In the genomic region with DNA sequence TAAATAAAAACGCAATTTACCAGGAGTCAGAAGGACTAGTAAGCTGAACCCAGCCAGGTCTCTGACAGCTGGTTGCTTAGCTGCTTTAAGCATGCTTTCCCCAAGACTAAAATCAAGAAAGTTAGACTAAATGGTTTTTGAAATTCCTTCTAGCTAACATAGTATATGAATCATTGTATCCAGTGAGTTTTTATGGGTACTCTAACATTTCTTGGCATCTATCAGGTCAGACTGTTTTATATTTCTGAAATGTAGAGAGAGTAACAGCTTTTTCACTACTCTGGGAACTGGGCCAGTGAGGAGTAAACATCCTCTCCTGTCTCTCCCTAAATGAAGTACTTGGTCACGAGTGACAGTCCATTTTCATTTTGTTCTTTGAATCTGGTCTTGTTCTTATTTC, we compare ENCODE assay signal across 8 cellular contexts. TPM values are rescaled to one million over a fixed set of nuclear protein-coding genes. Genes with fewer than 3 reads are reported as not detected.
DNase-seq lines count a peak whose midpoint lies in the region; ATAC-seq and TF ChIP-seq lines count a peak whose summit lies in the region.

No MANE protein-coding gene starts in this region.

- H3K4me1 ChIP-seq in trophoblast cell (ENCODE audit: control insufficient read depth in 1 of 2, insufficient read depth in 2 of 2, low read length in 2 of 2) = peaks cover 0 to 1% of the 10 kb centered on the region in 2 experiments

- H3K27me3 ChIP-seq in trophoblast cell (ENCODE audit: insufficient read depth, low read length) = no peaks in the 10 kb centered on the region

- H3K79me2 ChIP-seq in trophoblast cell (ENCODE audit: control insufficient read depth, insufficient read depth, low read length, poor library complexity) = peaks cover 2% of the 10 kb centered on the region

- no peak overlapping the region for H4K91ac ChIP-seq in trophoblast cell (ENCODE audit: low read depth, low read length)

- WGBS in trophoblast cell (ENCODE audit: extremely low coverage, insufficient coverage, insufficient read length) = no CpG with 5 or more reads among the region's 2 CpGs

- no peak overlapping the region for H3K18ac ChIP-seq in trophoblast cell (ENCODE audit: low read length)

- no peaks in the 10 kb centered on the region for H3K9me3 ChIP-seq in trophoblast cell (ENCODE audit: insufficient read depth, low read depth, low read length)

- no peaks in the 10 kb centered on the region for H3K79me1 ChIP-seq in trophoblast cell (ENCODE audit: low read length)

- no peak overlapping the region for H2BK120ac ChIP-seq in trophoblast cell (ENCODE audit: insufficient read depth, low read length, poor library complexity)

- no peak overlapping the region for H2AFZ ChIP-seq in trophoblast cell (ENCODE audit: insufficient read depth, low read length, poor library complexity)

- H3K4me2 ChIP-seq in trophoblast cell (ENCODE audit: low read length) = no peak overlapping the region

- H2BK5ac ChIP-seq in trophoblast cell (ENCODE audit: low read depth, low read length, poor library complexity) = no peak overlapping the region

- H2BK12ac ChIP-seq in trophoblast cell (ENCODE audit: low read length) = no peak overlapping the region

- H3K4ac ChIP-seq in trophoblast cell (ENCODE audit: low read depth, low read length) = no peak overlapping the region

- ATAC-seq in omental fat pad (ENCODE audit: low FRiP score) = peak; percentile 96

- H3K27ac ChIP-seq in epithelial cell of prostate (peak overlapping the region; percentile 25), trophoblast cell (ENCODE audit: low read depth, low read length) (no peak overlapping the region)

- peaks cover 0 to 3% of the 10 kb centered on the region in 2 experiments for H3K36me3 ChIP-seq in trophoblast cell (ENCODE audit: control insufficient read depth in 1 of 2, insufficient read depth in 2 of 2, low read length in 2 of 2)

- H2AK5ac ChIP-seq in trophoblast cell (ENCODE audit: low read length) = no peak overlapping the region

- H4K8ac ChIP-seq in trophoblast cell (ENCODE audit: low read depth, low read length) = no peak overlapping the region

- DNase-seq in DMS153 (lab: John Stamatoyannopoulos, UW) = peak; percentile 47
- peak; percentile 41 for DNase-seq in NCI-H69 (lab: John Stamatoyannopoulos, UW)
- no peak for DNase-seq in epithelial cell of prostate (ENCODE audit: low read depth, low spot score)
- DNase-seq in omental fat pad (ENCODE audit: low spot score) = no peak
- no peak for DNase-seq in activated gamma-delta T cell treated with Interleukin-2 at 50 U/mL for 16 hours
- no peak for DNase-seq in trophoblast cell
- no peak for DNase-seq in NOMO-1 treated with dmso at 0.1 percent for 144 hours (lab: John Stamatoyannopoulos, UW; ENCODE audit: unreplicated experiment)
- DNase-seq in HuH-7 (ENCODE audit: low spot score) = no peak

- no peak overlapping the region for H4K12ac ChIP-seq in trophoblast cell (ENCODE audit: low read depth, low read length)

- no peak for TF ChIP-seq CTCF in omental fat pad (IDR thresholded peaks at IDR 0.05)

- no peak overlapping the region for H3K4me3 ChIP-seq in trophoblast cell (ENCODE audit: low read depth, low read length)

- no peak overlapping the region for H3K9ac ChIP-seq in trophoblast cell (ENCODE audit: low read length)

- H3K23ac ChIP-seq in trophoblast cell (ENCODE audit: low read length) = no peak overlapping the region

- H3K14ac ChIP-seq in trophoblast cell (ENCODE audit: low read length) = no peak overlapping the region

RNA-seq across cellular contexts. Expression of a gene that starts 47.4 kb away (rescaled TPM):
- total RNA-seq in omental fat pad = 10 to 100 TPM; 28.8 to 56.6 (median 41.9) TPM
- 23.8 and 24.5 TPM in 2 replicates for polyA plus RNA-seq in trophoblast cell (2013)

Comparison
In these comparisons a context has a peak if more than half of its experiments do, and no peak if none do; other contexts are left out.
1. DNase-seq: peak in DMS153 (single experiment) and NCI-H69 (single experiment); none in epithelial cell of prostate (single experiment), omental fat pad (single experiment), activated gamma-delta T cell treated with Interleukin-2 at 50 U/mL for 16 hours (single experiment), trophoblast cell (0 of 2), NOMO-1 treated with dmso at 0.1 percent for 144 hours (single experiment) and HuH-7 (single experiment).